2 cellular contexts compared by ENCODE assay signal in genomic region chr17:67833946-67834631, GRCh38.
TF ChIP-seq lines count a peak whose summit lies in the region.

No MANE protein-coding gene starts in this region.

TF ChIP-seq in SK-N-SH, 30 proteins besides CTCF, POLR2A, EP300 and RAD21 (continued from another document):
- TF ChIP-seq REST (IDR thresholded peaks at IDR 0.05; ENCODE audit: low read depth, low read length) = no peak
- no peak for TF ChIP-seq ZBTB33 (IDR thresholded peaks at IDR 0.05; ENCODE audit: borderline replicate concordance, low read depth)
- TF ChIP-seq CHD2 (IDR thresholded peaks at IDR 0.05; ENCODE audit: low read length, partially characterized antibody) = no peak
- no peak for TF ChIP-seq MAX (IDR thresholded peaks at IDR 0.05; ENCODE audit: low read depth)
- TF ChIP-seq RXRA (IDR thresholded peaks at IDR 0.05; ENCODE audit: borderline replicate concordance, low read depth) = no peak
- no peak for TF ChIP-seq NRF1 (IDR thresholded peaks at IDR 0.05; ENCODE audit: low read depth, low read length)
- no peak for TF ChIP-seq FOXJ3 (CRISPR knock-in tag; IDR thresholded peaks at IDR 0.05)

TF ChIP-seq in SK-N-SH treated with all-trans-retinoic acid at 6 μM for 48 hours, 23 proteins besides CTCF, POLR2A, EP300 and RAD21 (continued from another document):
- no peak for TF ChIP-seq PATZ1 (CRISPR knock-in tag; IDR thresholded peaks at IDR 0.05; ENCODE audit: borderline replicate concordance)
- no peak for TF ChIP-seq ZNF70 (CRISPR knock-in tag; IDR thresholded peaks at IDR 0.05)
- TF ChIP-seq TCF4 (CRISPR knock-in tag; IDR thresholded peaks at IDR 0.05; ENCODE audit: borderline replicate concordance) = no peak
- TF ChIP-seq ZNF565 (CRISPR knock-in tag; conservative IDR thresholded peaks at IDR 0.05; ENCODE audit: low read depth) = no peak
- TF ChIP-seq RARB (CRISPR knock-in tag; IDR thresholded peaks at IDR 0.05) = no peak
- no peak for TF ChIP-seq PPARA (CRISPR knock-in tag; IDR thresholded peaks at IDR 0.05; ENCODE audit: borderline replicate concordance)
- no peak for TF ChIP-seq BACH2 (CRISPR knock-in tag; IDR thresholded peaks at IDR 0.05; ENCODE audit: borderline replicate concordance)
- no peak for TF ChIP-seq CREB5 (CRISPR knock-in tag; IDR thresholded peaks at IDR 0.05; ENCODE audit: low read depth)
- no peak for TF ChIP-seq ISL1 (CRISPR knock-in tag; IDR thresholded peaks at IDR 0.05)
- TF ChIP-seq ZFP30 (CRISPR knock-in tag; IDR thresholded peaks at IDR 0.05) = no peak
- TF ChIP-seq ARNTL (CRISPR knock-in tag; IDR thresholded peaks at IDR 0.05; ENCODE audit: borderline replicate concordance, low read depth) = no peak
- no peak for TF ChIP-seq POU6F1 (CRISPR knock-in tag; IDR thresholded peaks at IDR 0.05; ENCODE audit: borderline replicate concordance, low read depth)
